Comparison of ENCODE assay signal across 1 cellular context in genomic region chr17:76566988-76567431, GRCh38.
TF ChIP-seq lines count a peak whose summit lies in the region.

No MANE protein-coding gene starts in this region.

TF ChIP-seq in GM12878, 131 proteins besides CTCF, POLR2A, EP300 and RAD21:
- TF ChIP-seq SMAD5 (IDR thresholded peaks at IDR 0.05; ENCODE audit: low read depth): 0 out of 2 replicates have a peak, but pooled peaks have one; percentile 21
- no peak for TF ChIP-seq ZBED1 (IDR thresholded peaks at IDR 0.05; ENCODE audit: borderline replicate concordance)
- no peak for TF ChIP-seq SP1 (IDR thresholded peaks at IDR 0.05; ENCODE audit: low read depth, low read length)
- no peak for TF ChIP-seq PBX3 (IDR thresholded peaks at IDR 0.05; ENCODE audit: insufficient replicate concordance, low read depth, low read length)
- no peak for TF ChIP-seq CHD4 (IDR thresholded peaks at IDR 0.05)
